Comparison of ENCODE assay signal across 25 cellular contexts in genomic region chr12:39647383-39647782, GRCh38. TPM values are rescaled to one million over a fixed set of nuclear protein-coding genes. Genes with fewer than 3 reads are reported as not detected.
"Had no signal": no experiment of that assay in that cellular context is flagged by ENCODE, and none has a peak within 500 bp of the region (broad histone marks: within the 10 kb centered on the region; RNA-seq: fewer than 3 reads in every experiment).

No MANE protein-coding gene starts in this region.

- DNase-seq: IMR-90, Karpas-422, KG1, MG63, NCI-H1092, NCI-H1105 treated with DMSO at 0.1 percent for 48 hours, NCI-H1417 treated with DMSO at 0.1 percent for 48 hours, NCI-H146, NCI-H1694 treated with DMSO at 0.1 percent for 48 hours, NCI-H1930, NCI-H2081, NCI-H2107, NCI-H2227 treated with DMSO at 0.1 percent for 48 hours, NCI-H524 treated with DMSO at 0.1 percent for 48 hours, NCI-H69, NCI-H774, PC-3, SHP77, SK-N-SH, SW 1271, T-cell had no signal

- ATAC-seq: Panc1, PC-3, T-cell had no signal

- H3K27ac ChIP-seq: RWPE1 had no signal

- H3K36me3 ChIP-seq: MG63 had no signal

- H3K9me3 ChIP-seq: MG63, SK-N-SH had no signal

- H3K27me3 ChIP-seq: MG63 had no signal

- H3K4me2 ChIP-seq: SK-N-SH had no signal

- H3K4me3 ChIP-seq: MG63 had no signal

- H3K9ac ChIP-seq: SK-N-SH had no signal

RNA-seq across cellular contexts. Expression of gene ABCD2, which starts 27.8 kb away (rescaled TPM):
- total RNA-seq: HT-29, IMR-90, NCI-H460, PC-3 had no signal
- polyA plus RNA-seq: IMR-90 had no signal
